Comparison of ENCODE assay signal across 25 cellular contexts in genomic region chr10:26798298-26798697, GRCh38.
"Had no signal": no experiment of that assay in that cellular context is flagged by ENCODE, and none has a peak within 500 bp of the region (broad histone marks: within the 10 kb centered on the region; RNA-seq: fewer than 3 reads in every experiment).

No MANE protein-coding gene starts in this region.

- H3K4me3 Mint-ChIP-seq: activated CD4-positive, alpha-beta T cell treated with anti-CD3 and anti-CD28 coated beads, Interleukin-2, amount 10 ng/mL, durations not matched to agents 24 days and 14 days; activated CD8-positive, alpha-beta T cell treated with anti-CD3 and anti-CD28 coated beads for 36 hours; activated naive CD8-positive, alpha-beta T cell treated with anti-CD3 and anti-CD28 coated beads, Interleukin-2, amount 10 ng/mL, durations not matched to agents 7 days and 5 days; activated T-helper 17 cell treated with anti-CD3 and anti-CD28 coated beads, Interleukin-2, amount 50 U/mL, for 72 hours; dendritic cell treated with granulocyte-macrophage colony-stimulating factor and Interleukin-4, amounts not matched to agents 40 ng/mL and 50 ng/mL, for 4 days had no signal

- H3K9me3 ChIP-seq: mucosa of descending colon, neutrophil, testis, upper lobe of left lung had no signal

- H3K9me3 Mint-ChIP-seq: activated CD4-positive, alpha-beta T cell treated with anti-CD3 and anti-CD28 coated beads, Interleukin-2, amount 10 ng/mL, durations not matched to agents 24 days and 14 days; activated T-helper 17 cell treated with anti-CD3 and anti-CD28 coated beads, Interleukin-2, amount 50 U/mL, for 72 hours; immature natural killer cell had no signal

- DNase-seq: activated CD4-positive, alpha-beta T cell treated with anti-CD3 and anti-CD28 coated beads, Interleukin-2, amount 10 ng/mL, durations not matched to agents 24 days and 14 days; activated CD8-positive, alpha-beta T cell treated with anti-CD3 and anti-CD28 coated beads for 36 hours; activated naive CD4-positive, alpha-beta T cell; activated naive CD8-positive, alpha-beta T cell treated with anti-CD3 and anti-CD28 coated beads, Interleukin-2, amount 10 ng/mL, durations not matched to agents 7 days and 5 days; activated T-cell treated with anti-CD3 and anti-CD28 coated beads, Interleukin-2, amount 50 U/mL, for 1 hour; aorta; cerebellar nuclear complex; immature natural killer cell; kidney glomerular epithelial cell; left ventricle myocardium superior; mesenchymal stem cell; mucosa of descending colon; naive thymus-derived CD4-positive, alpha-beta T cell; right lobe of liver; stimulated activated CD4-positive, alpha-beta T cell treated with anti-CD3 and anti-CD28 coated beads, Interleukin-4, amount 100 ng/mL, for 1 hour; stomach; T-helper 9 cell; testis; upper lobe of left lung had no signal

- ATAC-seq: activated CD8-positive, alpha-beta T cell treated with anti-CD3 and anti-CD28 coated beads for 36 hours; activated T-helper 17 cell treated with anti-CD3 and anti-CD28 coated beads, Interleukin-2, amount 50 U/mL, for 72 hours; left ventricle myocardium superior; mucosa of descending colon; naive thymus-derived CD4-positive, alpha-beta T cell; right lobe of liver had no signal

- H3K27ac ChIP-seq: breast epithelium, neutrophil, parathyroid adenoma, right lobe of liver, stomach, testis, upper lobe of left lung had no signal

- H3K4me3 ChIP-seq: breast epithelium, mucosa of descending colon, right lobe of liver, smooth muscle cell, stomach, testis, upper lobe of left lung had no signal

- H3K27ac Mint-ChIP-seq: activated CD4-positive, alpha-beta T cell treated with anti-CD3 and anti-CD28 coated beads, Interleukin-2, amount 10 ng/mL, durations not matched to agents 24 days and 14 days; activated CD8-positive, alpha-beta T cell treated with anti-CD3 and anti-CD28 coated beads for 36 hours; activated naive CD8-positive, alpha-beta T cell treated with anti-CD3 and anti-CD28 coated beads, Interleukin-2, amount 10 ng/mL, durations not matched to agents 7 days and 5 days; activated T-helper 17 cell treated with anti-CD3 and anti-CD28 coated beads, Interleukin-2, amount 50 U/mL, for 72 hours; dendritic cell treated with granulocyte-macrophage colony-stimulating factor and Interleukin-4, amounts not matched to agents 40 ng/mL and 50 ng/mL, for 4 days had no signal

- H3K27me3 Mint-ChIP-seq: activated CD4-positive, alpha-beta T cell treated with anti-CD3 and anti-CD28 coated beads, Interleukin-2, amount 10 ng/mL, durations not matched to agents 24 days and 14 days; activated CD8-positive, alpha-beta T cell treated with anti-CD3 and anti-CD28 coated beads for 36 hours; activated naive CD8-positive, alpha-beta T cell treated with anti-CD3 and anti-CD28 coated beads, Interleukin-2, amount 10 ng/mL, durations not matched to agents 7 days and 5 days; activated T-helper 17 cell treated with anti-CD3 and anti-CD28 coated beads, Interleukin-2, amount 50 U/mL, for 72 hours; dendritic cell treated with granulocyte-macrophage colony-stimulating factor and Interleukin-4, amounts not matched to agents 40 ng/mL and 50 ng/mL, for 4 days; naive thymus-derived CD4-positive, alpha-beta T cell had no signal

- H3K4me2 ChIP-seq: smooth muscle cell had no signal

- H3K27me3 ChIP-seq: breast epithelium, neutrophil, right lobe of liver, stomach, testis, upper lobe of left lung had no signal

- H3K4me1 ChIP-seq: breast epithelium, parathyroid adenoma, testis had no signal

- H3K36me3 ChIP-seq: breast epithelium, neutrophil, right lobe of liver, stomach, upper lobe of left lung had no signal
